19 cellular contexts compared by ENCODE assay signal in the genomic region with DNA sequence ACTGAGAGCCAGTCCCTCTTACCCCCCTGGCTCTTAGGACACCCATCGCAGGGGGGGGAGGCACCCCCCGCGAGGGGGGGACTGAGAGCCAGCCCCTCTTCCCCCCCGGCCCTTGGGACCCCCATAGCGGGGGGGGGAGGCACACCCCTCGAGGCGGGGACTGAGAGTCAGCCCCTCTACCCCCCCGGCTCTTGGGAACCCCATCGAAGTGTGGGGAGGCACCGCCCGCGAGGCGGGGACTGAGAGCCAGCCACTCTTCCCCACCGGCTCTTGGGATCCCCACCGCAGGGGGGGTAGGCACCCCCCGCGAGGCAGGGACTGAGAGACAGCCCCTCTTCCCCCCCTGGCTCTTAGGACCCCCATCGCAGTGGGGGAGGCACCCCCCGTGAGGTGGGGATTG. TPM values are rescaled to one million over a fixed set of nuclear protein-coding genes. Genes with fewer than 3 reads are reported as not detected.
DNase-seq lines count a peak whose midpoint lies in the region; ATAC-seq and TF ChIP-seq lines count a peak whose summit lies in the region.
"Had no signal": no experiment of that assay in that cellular context is flagged by ENCODE, and none has a peak within 500 bp of the region (broad histone marks: within the 10 kb centered on the region; RNA-seq: fewer than 3 reads in every experiment).

No MANE protein-coding gene starts in this region.

- no peak overlapping the region for H3K4me3 ChIP-seq in H7 (ENCODE audit: insufficient read depth, low read depth, low read length)
- H3K4me3 ChIP-seq in osteoblast (ENCODE audit: insufficient read depth, low read length) = no peak overlapping the region
- H3K4me3 ChIP-seq in PC-3 (ENCODE audit: low read length) = no peak overlapping the region
- H3K4me3 ChIP-seq: BLaER1 treated with 17β-estradiol and CSF1 and Interleukin-3, amounts not matched to agents 10 nM and 100 nM; GM12878 had no signal

- POLR2A ChIA-PET in PC-3 (lab: Charles Lee; ENCODE audit: unreplicated experiment) = no interaction called here

- no peak for TF ChIP-seq CTCF in osteoblast (IDR thresholded peaks at IDR 0.05; ENCODE audit: extremely low read depth, low read depth, low read length)
- TF ChIP-seq CTCF in PC-3 (conservative IDR thresholded peaks at IDR 0.05; ENCODE audit: low read depth, low read length) = no peak

- H3F3A ChIP-seq in PC-3 (ENCODE audit: low read length, unreplicated experiment) = no peaks in the 10 kb centered on the region

- ATAC-seq in PC-3 = no peak
- no peak for ATAC-seq in GM18858 (IDR thresholded peaks at IDR 0.05; ENCODE audit: unreplicated experiment)
- no peak for ATAC-seq in HG03520 (IDR thresholded peaks at IDR 0.05; ENCODE audit: unreplicated experiment)
- ATAC-seq: CD8-positive, alpha-beta T cell; GM12878 had no signal

- no peak overlapping the region for H2AFZ ChIP-seq in osteoblast (ENCODE audit: low read length)
- no peak overlapping the region for H2AFZ ChIP-seq in PC-3 (ENCODE audit: low read length)

- intact Hi-C loops in PC-3 (cut with micrococcal nuclease) = no loop called here

- BruUV-seq in PC-3 (replicated peaks; lab: Mats Ljungman, UMichigan) = no TSS peak

- no peak overlapping the region for H3K9ac ChIP-seq in PC-3 (ENCODE audit: low read length)
- H3K9ac ChIP-seq: BLaER1 treated with 17β-estradiol and CSF1 and Interleukin-3, amounts not matched to agents 10 nM and 100 nM had no signal

- no peak overlapping the region for H3K27ac ChIP-seq in osteoblast (ENCODE audit: low read depth, low read length)
- H3K27ac ChIP-seq in PC-3 (ENCODE audit: low read length) = no peak overlapping the region
- H3K27ac ChIP-seq: BLaER1 treated with 17β-estradiol and CSF1 and Interleukin-3, amounts not matched to agents 10 nM and 100 nM; C4-2B had no signal

- DNase-seq in H7 = peak; percentile 28
- DNase-seq in iPS-NIHi11 (ENCODE audit: low spot score) = peak; percentile 1
- peak; percentile 52 for DNase-seq in osteoblast (ENCODE audit: insufficient read length, low spot score, missing footprints)
- DNase-seq in AG08395 (ENCODE audit: low spot score) = no peak
- no peak for DNase-seq in PC-3
- DNase-seq: 8988T; ACHN; AML-193; Caco-2; Calu3; CD4-positive, alpha-beta T cell; CD8-positive, alpha-beta T cell; DMS79 treated with DMSO at 0.1 percent for 48 hours; GDM1 had no signal

- H3K79me2 ChIP-seq in osteoblast (ENCODE audit: insufficient read depth, low read length) = no peaks in the 10 kb centered on the region
- no peaks in the 10 kb centered on the region for H3K79me2 ChIP-seq in PC-3 (ENCODE audit: low read length)

- H3K9me3 ChIP-seq in osteoblast (ENCODE audit: low read depth, low read length) (no peaks in the 10 kb centered on the region), PC-3 (ENCODE audit: low read length) (no peaks in the 10 kb centered on the region)
- H3K9me3 ChIP-seq: Caco-2 had no signal

- H3K4me2 ChIP-seq in osteoblast (ENCODE audit: insufficient read depth, low read length) = no peak overlapping the region
- no peak overlapping the region for H3K4me2 ChIP-seq in PC-3 (ENCODE audit: low read length)
- H3K4me2 ChIP-seq: BLaER1 treated with 17β-estradiol and CSF1 and Interleukin-3, amounts not matched to agents 10 nM and 100 nM had no signal

- H4K20me1 ChIP-seq in osteoblast (ENCODE audit: insufficient read depth, low read length) (no peaks in the 10 kb centered on the region), PC-3 (ENCODE audit: low read length) (no peaks in the 10 kb centered on the region)
- H4K20me1 ChIP-seq: BLaER1 treated with 17β-estradiol and CSF1 and Interleukin-3, amounts not matched to agents 10 nM and 100 nM had no signal

- no peaks in the 10 kb centered on the region for H3K9me2 ChIP-seq in PC-3 (replicated peaks; ENCODE audit: low read length)

- H3K27me3 ChIP-seq in H7 (ENCODE audit: control insufficient read depth, insufficient read depth, low read length) = peaks cover 31% of the 10 kb centered on the region
- H3K27me3 ChIP-seq in osteoblast (ENCODE audit: insufficient read depth, low read length) = peaks cover 25% of the 10 kb centered on the region
- H3K27me3 ChIP-seq in PC-3 (ENCODE audit: low read length) = peaks cover 4% of the 10 kb centered on the region

- H3K36me3 ChIP-seq in H7 (replicated peaks; ENCODE audit: control insufficient read depth, insufficient read depth, low read length) = no peaks in the 10 kb centered on the region
- H3K36me3 ChIP-seq in osteoblast (ENCODE audit: insufficient read depth, low read length) = no peaks in the 10 kb centered on the region
- no peaks in the 10 kb centered on the region for H3K36me3 ChIP-seq in PC-3 (ENCODE audit: low read depth, low read length)
- H3K36me3 ChIP-seq: BLaER1 treated with 17β-estradiol and CSF1 and Interleukin-3, amounts not matched to agents 10 nM and 100 nM had no signal

- CTCF ChIA-PET in PC-3 (lab: Charles Lee) = no interaction called here

- H3K4me1 ChIP-seq in osteoblast (ENCODE audit: insufficient read depth, low read length) = no peaks in the 10 kb centered on the region
- H3K4me1 ChIP-seq in PC-3 (ENCODE audit: insufficient read depth, low read length) = peaks cover 5% of the 10 kb centered on the region; the same call in 1 of the 2 replicates

RNA-seq across cellular contexts. Expression of gene DDX11, which starts 48.8 kb away (rescaled TPM):
- 81.4 and 95.9 TPM in 2 replicates for total RNA-seq in H7 (2014; rRNA removed; shearing (Covaris generic))
- total RNA-seq in osteoblast (15.9 and 28.9 TPM in 2 replicates), PC-3 (2014; rRNA removed) (53.8 and 72.2 TPM in 2 replicates)

Comparison
In these comparisons a context has a peak if more than half of its experiments do, and no peak if none do; other contexts are left out.
1. DNase-seq: peak in H7 (single experiment), iPS-NIHi11 (single experiment) and osteoblast (single experiment); none in AG08395 (single experiment) and PC-3 (single experiment).